Comparison of ENCODE assay signal across 1 cellular context in genomic region chr11:75689861-75690641, GRCh38.
TF ChIP-seq lines count a peak whose summit lies in the region.

No MANE protein-coding gene starts in this region.

TF ChIP-seq in GM12878, 131 proteins besides CTCF, POLR2A, EP300 and RAD21 (continued from another document):
- TF ChIP-seq JUND (IDR thresholded peaks at IDR 0.05; ENCODE audit: low read depth, low read length) (peak; percentile 56; the same call in 1 of the 2 replicates), MTA2 (IDR thresholded peaks at IDR 0.05; ENCODE audit: low read depth) (peak; percentile 71), FOXM1 (IDR thresholded peaks at IDR 0.05; ENCODE audit: low read depth, low read length) (peak; percentile 48; the same call in 1 of the 2 replicates), KLF5 (IDR thresholded peaks at IDR 0.05; ENCODE audit: partially characterized antibody) (no peak), SMC3 (IDR thresholded peaks at IDR 0.05; ENCODE audit: borderline replicate concordance, low read length) (no peak), SMAD5 (IDR thresholded peaks at IDR 0.05; ENCODE audit: low read depth) (no peak), ZNF592 (IDR thresholded peaks at IDR 0.05) (no peak), JUNB (IDR thresholded peaks at IDR 0.05) (peak; percentile 94), WRNIP1 (IDR thresholded peaks at IDR 0.05; ENCODE audit: borderline replicate concordance, low read depth, low read length) (no peak), ZBTB11 (CRISPR knock-in tag; IDR thresholded peaks at IDR 0.05) (no peak), BCL11A (IDR thresholded peaks at IDR 0.05; ENCODE audit: low read depth, low read length) (0 out of 2 replicates have a peak, but pooled peaks have one; percentile 23), MEF2A (IDR thresholded peaks at IDR 0.05; ENCODE audit: insufficient read depth, low read depth, low read length) (peak; percentile 54; the same call in 1 of the 2 replicates), NFIC (IDR thresholded peaks at IDR 0.05; ENCODE audit: low read depth, low read length) (peak; percentile 88), IKZF2 (IDR thresholded peaks at IDR 0.05) (peak; percentile 93 to 95), IKZF1 (conservative IDR thresholded peaks at IDR 0.05) (peak; percentile 95), FOXK2 (IDR thresholded peaks at IDR 0.05) (no peak), SMARCA5 (IDR thresholded peaks at IDR 0.05) (0 out of 2 replicates have a peak, but pooled peaks have one; percentile 52), LARP7 (IDR thresholded peaks at IDR 0.05) (no peak), CEBPB (IDR thresholded peaks at IDR 0.05; ENCODE audit: borderline replicate concordance in 1 of 2, low read depth in 2 of 2, low read length in 2 of 2) (no peak), BCL3 (IDR thresholded peaks at IDR 0.05; ENCODE audit: borderline replicate concordance, insufficient read depth, low read depth, low read length, poor library complexity, severe bottlenecking) (no peak), IRF4 (IDR thresholded peaks at IDR 0.05; ENCODE audit: low read depth, low read length) (peak; percentile 84), CHD1 (IDR thresholded peaks at IDR 0.05; ENCODE audit: low read depth, low read length) (no peak), RAD51 (IDR thresholded peaks at IDR 0.05) (peak; percentile 94), RELB (IDR thresholded peaks at IDR 0.05; ENCODE audit: low read depth) (peak; percentile 77; the same call in 1 of the 2 replicates), NKRF (conservative IDR thresholded peaks at IDR 0.05) (no peak), TAF1 (IDR thresholded peaks at IDR 0.05; ENCODE audit: borderline replicate concordance, low read depth, low read length) (no peak), MLLT1 (IDR thresholded peaks at IDR 0.05) (no peak), SUPT20H (IDR thresholded peaks at IDR 0.05; ENCODE audit: borderline replicate concordance, control insufficient read depth, low read depth, low read length) (no peak), SRF (IDR thresholded peaks at IDR 0.05; ENCODE audit: low read depth in 2 of 2, low read length in 2 of 2) (peak; percentile 19 to 64; a peak in 1 of 4 replicates), ZBTB33 (IDR thresholded peaks at IDR 0.05) (no peak), FOS (IDR thresholded peaks at IDR 0.05; ENCODE audit: borderline replicate concordance, extremely low read depth, insufficient read length) (no peak), ZNF274 (IDR thresholded peaks at IDR 0.05; ENCODE audit: insufficient read depth, insufficient read length) (no peak), ASH2L (IDR thresholded peaks at IDR 0.05; ENCODE audit: borderline replicate concordance, low read depth) (no peak), EED (IDR thresholded peaks at IDR 0.05; ENCODE audit: low read depth) (peak; percentile 82), MEF2B (IDR thresholded peaks at IDR 0.05; ENCODE audit: partially characterized antibody, poor library complexity, severe bottlenecking) (peak; percentile 26), MAX (IDR thresholded peaks at IDR 0.05; ENCODE audit: low read depth, low read length) (no peak), TCF3 (IDR thresholded peaks at IDR 0.05; ENCODE audit: borderline replicate concordance, insufficient read depth, low read depth, low read length) (no peak), NR2F1 (conservative IDR thresholded peaks at IDR 0.05) (peak; percentile 48), NBN (IDR thresholded peaks at IDR 0.05) (0 out of 2 replicates have a peak, but pooled peaks have one; percentile 54)
